ENCODE assay signal across 19 cellular contexts in genomic region chr16:79282806-79283205, GRCh38.
DNase-seq lines count a peak whose midpoint lies in the region; ATAC-seq and TF ChIP-seq lines count a peak whose summit lies in the region.
"Had no signal": no experiment of that assay in that cellular context is flagged by ENCODE, and none has a peak within 500 bp of the region (broad histone marks: within the 10 kb centered on the region; RNA-seq: fewer than 3 reads in every experiment).

No MANE protein-coding gene starts in this region.

- H3K4me3 Mint-ChIP-seq in activated CD4-positive, alpha-beta T cell treated with anti-CD3 and anti-CD28 coated beads, Interleukin-2, amount 10 ng/mL, durations not matched to agents 24 days and 14 days: peak overlapping the region; percentile 50
- peak overlapping the region; percentile 72 for H3K4me3 Mint-ChIP-seq in CD4-positive, alpha-beta T cell
- H3K4me3 Mint-ChIP-seq in T-helper 2 cell treated with Interferon-gamma antibody and Interleukin-4, amounts not matched to agents 5 μg/mL and 100 μg/mL, for 36 hours: peak overlapping the region; percentile 51
- H3K4me3 Mint-ChIP-seq: dendritic cell treated with granulocyte-macrophage colony-stimulating factor and Interleukin-4, amounts not matched to agents 40 ng/mL and 50 ng/mL, for 4 days had no signal

- H3K27ac Mint-ChIP-seq in activated CD4-positive, alpha-beta T cell treated with anti-CD3 and anti-CD28 coated beads, Interleukin-2, amount 10 ng/mL, durations not matched to agents 24 days and 14 days: peak overlapping the region; percentile 70
- peak overlapping the region; percentile 86 for H3K27ac Mint-ChIP-seq in CD4-positive, alpha-beta T cell
- peak overlapping the region; percentile 37 for H3K27ac Mint-ChIP-seq in T-helper 2 cell treated with Interferon-gamma antibody and Interleukin-4, amounts not matched to agents 5 μg/mL and 100 μg/mL, for 36 hours
- H3K27ac Mint-ChIP-seq: dendritic cell treated with granulocyte-macrophage colony-stimulating factor and Interleukin-4, amounts not matched to agents 40 ng/mL and 50 ng/mL, for 4 days had no signal

- H3K4me1 Mint-ChIP-seq in activated CD4-positive, alpha-beta T cell treated with anti-CD3 and anti-CD28 coated beads, Interleukin-2, amount 10 ng/mL, durations not matched to agents 24 days and 14 days: peaks cover 75% of the 10 kb centered on the region
- peaks cover 85% of the 10 kb centered on the region for H3K4me1 Mint-ChIP-seq in CD4-positive, alpha-beta T cell (ENCODE audit: low read depth)
- peaks cover 73% of the 10 kb centered on the region for H3K4me1 Mint-ChIP-seq in T-helper 2 cell treated with Interferon-gamma antibody and Interleukin-4, amounts not matched to agents 5 μg/mL and 100 μg/mL, for 36 hours (ENCODE audit: low read depth)

- no peak for TF ChIP-seq CTCF in CD4-positive, alpha-beta T cell (IDR thresholded peaks at IDR 0.05)
- no peak for TF ChIP-seq CTCF in omental fat pad (IDR thresholded peaks at IDR 0.05)

- POLR2A ChIA-PET in CD4-positive, alpha-beta T cell (lab: Charles Lee): interaction anchor here (1.3 to 2.5 kb wide), 6 partner anchors 12 to 318 kb away, joined by 4 to 11 read pairs (median 4); partner anchors contain the start of gene MAF

- peaks cover 5% of the 10 kb centered on the region for H3K36me3 Mint-ChIP-seq in activated CD4-positive, alpha-beta T cell treated with anti-CD3 and anti-CD28 coated beads, Interleukin-2, amount 10 ng/mL, durations not matched to agents 24 days and 14 days (ENCODE audit: low read depth)
- no peaks in the 10 kb centered on the region for H3K36me3 Mint-ChIP-seq in CD4-positive, alpha-beta T cell (ENCODE audit: low read depth)
- peaks cover 3% of the 10 kb centered on the region for H3K36me3 Mint-ChIP-seq in T-helper 2 cell treated with Interferon-gamma antibody and Interleukin-4, amounts not matched to agents 5 μg/mL and 100 μg/mL, for 36 hours (ENCODE audit: low read depth)

- TF ChIP-seq POLR2A in erythroblast (IDR thresholded peaks at IDR 0.05; ENCODE audit: low read length): no peak

- peaks cover 4% of the 10 kb centered on the region for H3K9me3 Mint-ChIP-seq in activated CD4-positive, alpha-beta T cell treated with anti-CD3 and anti-CD28 coated beads, Interleukin-2, amount 10 ng/mL, durations not matched to agents 24 days and 14 days
- no peaks in the 10 kb centered on the region for H3K9me3 Mint-ChIP-seq in CD4-positive, alpha-beta T cell
- H3K9me3 Mint-ChIP-seq in T-helper 2 cell treated with Interferon-gamma antibody and Interleukin-4, amounts not matched to agents 5 μg/mL and 100 μg/mL, for 36 hours: no peaks in the 10 kb centered on the region
- H3K9me3 Mint-ChIP-seq: dendritic cell treated with granulocyte-macrophage colony-stimulating factor and Interleukin-4, amounts not matched to agents 40 ng/mL and 50 ng/mL, for 4 days had no signal

- CTCF ChIA-PET in CD4-positive, alpha-beta T cell (lab: Charles Lee): interaction anchor here (1.9 kb wide), 1 partner anchor 11 kb away, joined by 7 read pairs; no protein-coding TSS in a partner anchor

- intact Hi-C loops in activated CD4-positive, alpha-beta T cell treated with anti-CD3 and anti-CD28 coated beads, Interleukin-2, amount 10 ng/mL, durations not matched to agents 24 days and 14 days (cut with micrococcal nuclease): no loop called here
- intact Hi-C loops in CD4-positive, alpha-beta T cell (cut with DNase I, micrococcal nuclease): loop anchor here in 1 of 2 experiments (5.0 kb wide), 1 partner anchor 319 kb away; the partner anchor contains the start of gene MAF

- H3K27ac ChIP-seq in CD4-positive, alpha-beta T cell (ENCODE audit: low read depth, low read length): no peak overlapping the region
- H3K27ac ChIP-seq: cardiac muscle cell, HL-60, upper lobe of right lung had no signal

- H3K27me3 ChIP-seq in CD4-positive, alpha-beta T cell (ENCODE audit: control insufficient read depth, insufficient read depth, low read length): no peaks in the 10 kb centered on the region
- H3K27me3 ChIP-seq: cardiac muscle cell, upper lobe of right lung had no signal

- DNase-seq in activated CD4-positive, alpha-beta T cell treated with anti-CD3 and anti-CD28 coated beads, Interleukin-2, amount 10 ng/mL, durations not matched to agents 24 days and 14 days: no peak
- no peak for DNase-seq in activated CD4-positive, alpha-beta T cell treated with anti-CD3 and anti-CD28 coated beads for 48 hours
- DNase-seq in CD4-positive, alpha-beta T cell: no peak
- DNase-seq in T-helper 2 cell treated with Interferon-gamma antibody and Interleukin-4, amounts not matched to agents 5 μg/mL and 100 μg/mL, for 36 hours (ENCODE audit: low spot score): no peak
- DNase-seq in kidney tubule cell (ENCODE audit: low spot score) (peak; percentile 67), erythroblast (lab: John Stamatoyannopoulos, UW) (no peak), omental fat pad (ENCODE audit: low spot score) (no peak)
- DNase-seq: C1 segment of cervical spinal cord; DMS153; GF-D8; NCI-H1417 treated with DMSO at 0.1 percent for 48 hours; NCI-H2171; NCI-H526 treated with DMSO at 0.1 percent for 48 hours; stimulated activated CD4-positive, alpha-beta T cell treated with anti-CD3 and anti-CD28 coated beads, Interleukin-4, amount 100 ng/mL, for 4 hours; upper lobe of right lung had no signal

- ATAC-seq in CD4-positive, alpha-beta T cell (ENCODE audit: poor library complexity): no peak
- ATAC-seq in GM18861 (IDR thresholded peaks at IDR 0.05; ENCODE audit: unreplicated experiment): no peak
- ATAC-seq in omental fat pad (ENCODE audit: low FRiP score): no peak
- ATAC-seq: upper lobe of right lung had no signal

- H3K9me3 ChIP-seq in CD4-positive, alpha-beta T cell (ENCODE audit: control insufficient read depth, low read length): no peaks in the 10 kb centered on the region
- H3K9me3 ChIP-seq: upper lobe of right lung had no signal

- H3K27me3 Mint-ChIP-seq in activated CD4-positive, alpha-beta T cell treated with anti-CD3 and anti-CD28 coated beads, Interleukin-2, amount 10 ng/mL, durations not matched to agents 24 days and 14 days: peaks cover 10% of the 10 kb centered on the region
- no peaks in the 10 kb centered on the region for H3K27me3 Mint-ChIP-seq in CD4-positive, alpha-beta T cell
- H3K27me3 Mint-ChIP-seq in T-helper 2 cell treated with Interferon-gamma antibody and Interleukin-4, amounts not matched to agents 5 μg/mL and 100 μg/mL, for 36 hours (ENCODE audit: low read depth): no peaks in the 10 kb centered on the region
